ENCODE assay signal across 8 cellular contexts in genomic region chr18:41745166-41746049, GRCh38.
DNase-seq lines count a peak whose midpoint lies in the region; ATAC-seq lines count a peak whose summit lies in the region.

No MANE protein-coding gene starts in this region.

- DNase-seq in stimulated activated CD4-positive, alpha-beta T cell treated with anti-CD3 and anti-CD28 coated beads, Interleukin-15, amount 100 ng/mL, for 48 hours (ENCODE audit: low read depth in 2 of 2), result peak; percentile 0 to 2
- DNase-seq in stimulated activated CD4-positive, alpha-beta T cell treated with anti-CD3 and anti-CD28 coated beads, Interleukin-4, amount 100 ng/mL, for 1 hour, result no peak
- DNase-seq in NCI-H2227 (lab: John Stamatoyannopoulos, UW; ENCODE audit: unreplicated experiment), result peak; percentile 80
- DNase-seq in activated naive CD8-positive, alpha-beta T cell treated with anti-CD3 and anti-CD28 coated beads, Interleukin-2, amount 10 ng/mL, durations not matched to agents 7 days and 5 days, result peak; percentile 28
- DNase-seq in iPS DF 4.7 (ENCODE audit: extremely low read depth, low spot score), result peak; percentile 41
- peak; percentile 3 for DNase-seq in stromal cell of bone marrow (ENCODE audit: low read depth)

- no peak overlapping the region for H3K4me3 Mint-ChIP-seq in activated naive CD8-positive, alpha-beta T cell treated with anti-CD3 and anti-CD28 coated beads, Interleukin-2, amount 10 ng/mL, durations not matched to agents 7 days and 5 days

- no peaks in the 10 kb centered on the region for H3K36me3 Mint-ChIP-seq in activated naive CD8-positive, alpha-beta T cell treated with anti-CD3 and anti-CD28 coated beads, Interleukin-2, amount 10 ng/mL, durations not matched to agents 7 days and 5 days

- H3K4me1 Mint-ChIP-seq in activated naive CD8-positive, alpha-beta T cell treated with anti-CD3 and anti-CD28 coated beads, Interleukin-2, amount 10 ng/mL, durations not matched to agents 7 days and 5 days, result no peaks in the 10 kb centered on the region

- ATAC-seq in HG03354 (IDR thresholded peaks at IDR 0.05; ENCODE audit: poor library complexity, severe bottlenecking, unreplicated experiment), result peak; percentile 81
- no peak for ATAC-seq in activated naive CD8-positive, alpha-beta T cell treated with anti-CD3 and anti-CD28 coated beads, Interleukin-2, amount 10 ng/mL, durations not matched to agents 7 days and 5 days (ENCODE audit: low read depth)
- no peak for ATAC-seq in GM18519 (IDR thresholded peaks at IDR 0.05; ENCODE audit: low FRiP score, unreplicated experiment)

- no peak overlapping the region for H3K27ac Mint-ChIP-seq in activated naive CD8-positive, alpha-beta T cell treated with anti-CD3 and anti-CD28 coated beads, Interleukin-2, amount 10 ng/mL, durations not matched to agents 7 days and 5 days

- POLR2A ChIA-PET in activated naive CD8-positive, alpha-beta T cell treated with anti-CD3 and anti-CD28 coated beads, Interleukin-2, amount 10 ng/mL, durations not matched to agents 7 days and 5 days (lab: Charles Lee), result no interaction called here

- H3K9me3 Mint-ChIP-seq in activated naive CD8-positive, alpha-beta T cell treated with anti-CD3 and anti-CD28 coated beads, Interleukin-2, amount 10 ng/mL, durations not matched to agents 7 days and 5 days, result no peaks in the 10 kb centered on the region

- H3K27me3 Mint-ChIP-seq in activated naive CD8-positive, alpha-beta T cell treated with anti-CD3 and anti-CD28 coated beads, Interleukin-2, amount 10 ng/mL, durations not matched to agents 7 days and 5 days, result no peaks in the 10 kb centered on the region
